Comparison of ENCODE assay signal across 9 cellular contexts in the genomic region with DNA sequence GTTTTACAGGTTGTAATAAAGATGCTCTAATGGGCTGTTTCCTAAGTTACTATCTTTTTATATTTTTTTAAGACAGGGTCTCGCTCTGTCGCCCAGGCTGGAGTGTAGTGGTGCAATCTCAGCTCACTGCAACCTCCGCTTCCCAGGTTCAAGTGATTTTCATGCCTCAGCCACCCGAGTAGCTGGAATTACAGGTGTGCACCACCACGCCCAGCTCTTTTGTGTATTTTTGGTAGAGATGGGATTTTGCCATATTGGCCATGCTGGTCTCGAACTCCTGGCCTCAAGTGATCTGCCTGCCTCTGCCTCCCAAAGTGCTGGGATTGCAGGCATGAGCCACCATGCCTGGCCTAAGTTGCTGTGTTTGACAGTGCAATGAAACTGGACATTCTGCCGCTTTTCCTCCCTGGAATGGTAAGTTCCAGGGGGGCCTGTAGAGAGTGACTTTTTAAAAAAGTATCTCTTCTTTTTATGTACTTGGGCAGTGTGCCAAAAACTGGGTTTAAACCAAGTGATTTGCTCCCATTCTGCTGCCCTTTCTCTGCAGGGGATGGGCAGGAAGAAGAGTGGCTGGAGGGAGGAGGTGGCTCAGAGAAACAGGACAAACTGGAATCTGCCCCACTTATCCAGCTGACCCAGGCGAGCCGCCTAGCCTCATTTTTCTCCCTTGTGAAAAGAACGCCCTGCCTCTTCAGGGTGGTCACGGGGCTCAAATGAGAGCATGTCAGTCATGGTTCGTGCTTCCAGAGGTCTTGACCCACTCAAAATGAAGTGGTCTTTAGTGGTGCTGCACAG. TPM values are rescaled to one million over a fixed set of nuclear protein-coding genes. Genes with fewer than 3 reads are reported as not detected.
DNase-seq lines count a peak whose midpoint lies in the region; ATAC-seq and TF ChIP-seq lines count a peak whose summit lies in the region.
"Had no signal": no experiment of that assay in that cellular context is flagged by ENCODE, and none has a peak within 500 bp of the region (broad histone marks: within the 10 kb centered on the region; RNA-seq: fewer than 3 reads in every experiment).

No MANE protein-coding gene starts in this region.

- peak overlapping the region; percentile 88 for H3K4me3 Mint-ChIP-seq in CD4-positive, alpha-beta T cell
- peak overlapping the region; percentile 90 for H3K4me3 Mint-ChIP-seq in activated naive CD8-positive, alpha-beta T cell

- TF ChIP-seq CTCF in CD4-positive, alpha-beta T cell (IDR thresholded peaks at IDR 0.05), result no peak

- no peaks in the 10 kb centered on the region for H3K27me3 ChIP-seq in CD4-positive, alpha-beta T cell (ENCODE audit: control insufficient read depth, insufficient read depth, low read length)
- H3K27me3 ChIP-seq: breast epithelium had no signal

- no peak for DNase-seq in CD4-positive, alpha-beta T cell
- peak; percentile 43 for DNase-seq in HuH-7.5 (ENCODE audit: low spot score)
- peak; percentile 81 for DNase-seq in medulla oblongata (ENCODE audit: extremely low spot score)
- DNase-seq in AG20443 (ENCODE audit: low spot score), result no peak
- DNase-seq in OCI-M1 (lab: John Stamatoyannopoulos, UW), result no peak

- H3K36me3 Mint-ChIP-seq in CD4-positive, alpha-beta T cell (ENCODE audit: low read depth), result peaks cover 58% of the 10 kb centered on the region
- peaks cover 16% of the 10 kb centered on the region for H3K36me3 Mint-ChIP-seq in activated naive CD8-positive, alpha-beta T cell

- no peak overlapping the region for H3K27ac ChIP-seq in CD4-positive, alpha-beta T cell (ENCODE audit: low read depth, low read length)

- no peaks in the 10 kb centered on the region for H3K9me3 ChIP-seq in CD4-positive, alpha-beta T cell (ENCODE audit: control insufficient read depth, low read length)
- H3K9me3 ChIP-seq: breast epithelium had no signal

- no peaks in the 10 kb centered on the region for H3K27me3 Mint-ChIP-seq in CD4-positive, alpha-beta T cell
- no peaks in the 10 kb centered on the region for H3K27me3 Mint-ChIP-seq in activated naive CD8-positive, alpha-beta T cell

- CTCF ChIA-PET in CD4-positive, alpha-beta T cell (lab: Charles Lee), result no interaction called here

- intact Hi-C loops in CD4-positive, alpha-beta T cell (cut with DNase I, micrococcal nuclease), result loop anchor here in 1 of 2 experiments (10.0 kb wide), 1 partner anchor 181 kb away; no protein-coding TSS in a partner anchor

- peak overlapping the region; percentile 76 for H3K27ac Mint-ChIP-seq in CD4-positive, alpha-beta T cell
- H3K27ac Mint-ChIP-seq in activated naive CD8-positive, alpha-beta T cell, result no peak overlapping the region

- POLR2A ChIA-PET in CD4-positive, alpha-beta T cell (lab: Charles Lee), result interaction anchor here (3.4 kb wide), 1 partner anchor 12 kb away, joined by 50 read pairs; no protein-coding TSS in a partner anchor

- ATAC-seq in CD4-positive, alpha-beta T cell (ENCODE audit: poor library complexity), result no peak
- ATAC-seq in HG03354 (IDR thresholded peaks at IDR 0.05; ENCODE audit: poor library complexity, severe bottlenecking, unreplicated experiment) (no peak), HG02678 (IDR thresholded peaks at IDR 0.05; ENCODE audit: unreplicated experiment) (no peak)

- H3K9me3 Mint-ChIP-seq in CD4-positive, alpha-beta T cell, result no peaks in the 10 kb centered on the region
- no peaks in the 10 kb centered on the region for H3K9me3 Mint-ChIP-seq in activated naive CD8-positive, alpha-beta T cell (ENCODE audit: low read depth)

- peaks cover 41% of the 10 kb centered on the region for H3K4me1 Mint-ChIP-seq in CD4-positive, alpha-beta T cell (ENCODE audit: low read depth)
- H3K4me1 Mint-ChIP-seq in activated naive CD8-positive, alpha-beta T cell (ENCODE audit: low read depth), result peaks cover 39% of the 10 kb centered on the region

RNA-seq across cellular contexts. Expression of gene SLC37A1, which starts 2.3 kb away (rescaled TPM):
- total RNA-seq in CD4-positive, alpha-beta T cell, result 10 to 100 TPM; 16.4 to 16.7 TPM

RNA-seq across cellular contexts. Expression of gene RSPH1, which starts 19.9 kb away (rescaled TPM):
- total RNA-seq in CD4-positive, alpha-beta T cell, result under 1 TPM; 0.34 to 0.38 TPM

Comparison
In these comparisons a context has a peak if more than half of its experiments do, and no peak if none do; other contexts are left out.
1. DNase-seq: peak in HuH-7.5 (single experiment) and medulla oblongata (single experiment); none in CD4-positive, alpha-beta T cell (0 of 10), AG20443 (single experiment) and OCI-M1 (single experiment).